Comparison of ENCODE assay signal across 9 cellular contexts in the genomic region with DNA sequence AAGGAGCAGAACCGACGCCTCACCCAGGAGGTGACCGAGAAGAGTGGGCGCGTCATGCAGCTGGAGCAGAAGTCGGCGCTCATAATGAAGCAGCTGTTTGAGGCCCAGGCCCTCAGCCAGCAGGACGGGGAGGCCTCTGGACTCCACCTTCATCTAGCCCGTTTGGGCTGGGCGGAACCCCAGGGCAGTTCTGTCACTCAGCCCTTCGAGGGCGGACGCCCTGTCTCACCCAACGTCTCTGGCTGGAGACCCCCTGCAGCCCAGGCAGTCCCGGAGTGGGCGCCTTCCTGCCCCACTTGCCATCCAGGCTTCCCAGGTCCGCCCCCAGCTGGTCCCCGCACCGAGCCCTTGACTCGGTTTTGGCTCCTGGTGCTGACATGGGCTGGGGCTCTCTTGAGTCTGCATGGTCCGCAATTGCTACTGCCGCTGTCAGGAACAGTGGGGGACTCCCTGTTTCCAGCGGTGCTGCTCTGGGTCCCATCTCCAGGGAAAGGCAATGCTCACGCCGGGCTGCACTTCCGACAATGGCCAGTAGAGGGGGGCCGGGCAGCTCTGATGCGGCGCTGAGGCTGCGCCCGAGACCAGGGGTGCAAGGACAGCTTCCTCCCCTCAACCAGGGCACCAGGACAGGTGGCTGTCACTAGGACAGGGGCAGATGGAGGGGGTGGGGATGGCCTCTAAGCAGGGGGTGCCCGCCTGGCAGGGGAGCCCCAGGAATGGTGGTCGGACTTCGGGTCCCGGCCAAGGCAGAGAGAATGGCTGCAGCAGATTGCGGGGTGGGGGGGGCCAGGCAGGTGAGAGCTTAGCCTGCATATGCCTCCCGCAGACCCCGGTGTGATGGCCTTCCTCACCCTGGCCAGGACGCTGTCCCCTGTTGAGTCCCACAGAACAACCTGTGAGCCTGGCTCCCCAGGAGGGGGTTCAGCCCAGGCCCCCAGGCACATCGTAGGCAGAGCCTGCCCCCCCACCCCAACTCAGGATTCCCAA.
DNase-seq lines count a peak whose midpoint lies in the region; ATAC-seq, FAIRE-seq and TF ChIP-seq lines count a peak whose summit lies in the region.
"Had no signal": no experiment of that assay in that cellular context is flagged by ENCODE, and none has a peak within 500 bp of the region (broad histone marks: within the 10 kb centered on the region; RNA-seq: fewer than 3 reads in every experiment).

No MANE protein-coding gene starts in this region.

- H3K4me3 ChIP-seq in HCT116 (replicated peaks in 1 of 2; ENCODE audit: low read depth in 1 of 2, low read length in 2 of 2), result no peak overlapping the region
- no peak overlapping the region for H3K4me3 ChIP-seq in endothelial cell of umbilical vein (replicated peaks in 1 of 3; ENCODE audit: insufficient read depth in 1 of 3, low read depth in 1 of 3, low read length in 3 of 3)
- no peak overlapping the region for H3K4me3 ChIP-seq in mucosa of stomach (ENCODE audit: low read length)
- H3K4me3 ChIP-seq: SK-N-MC had no signal

- RAD21 ChIA-PET in HCT116 (lab: Charles Lee; ENCODE audit: low non-redundant PET in 1 of 2, low total read pairs in 2 of 2, uncharacterized antibody in 2 of 2, unreplicated experiment in 2 of 2), result interaction anchor here (0.7 kb wide), 2 partner anchors 264 to 417 kb away, joined by 4 to 8 read pairs; no protein-coding TSS in a partner anchor

- CTCF ChIA-PET in HCT116 (lab: Charles Lee), result interaction anchor here (0.9 to 1.6 kb wide), 3 partner anchors 11 to 348 kb away, joined by 3 to 4 read pairs (median 4); no protein-coding TSS in a partner anchor
- CTCF ChIA-PET in endothelial cell of umbilical vein (lab: Charles Lee), result interaction anchor here (0.6 to 2.5 kb wide), 14 partner anchors 8 to 527 kb away, joined by 3 to 19 read pairs (median 4); partner anchors contain the start of gene KCTD7

- no peaks in the 10 kb centered on the region; a peak in 1 of 4 replicates for H3K4me1 ChIP-seq in HCT116 (ENCODE audit: control insufficient read depth in 1 of 2, insufficient read depth in 2 of 2, low read length in 2 of 2)
- no peaks in the 10 kb centered on the region for H3K4me1 ChIP-seq in endothelial cell of umbilical vein (ENCODE audit: control insufficient read depth, extremely low read depth, insufficient read depth, low read length)
- peaks cover 8% of the 10 kb centered on the region for H3K4me1 ChIP-seq in mucosa of stomach (ENCODE audit: control insufficient read depth, insufficient read depth, low read length)

- H3K9me1 ChIP-seq in endothelial cell of umbilical vein (replicated peaks; ENCODE audit: control insufficient read depth, extremely low read depth, insufficient read depth, low read length), result no peaks in the 10 kb centered on the region

- H3K36me3 ChIP-seq in HCT116 (ENCODE audit: control insufficient read depth in 1 of 2, insufficient read depth in 2 of 2, low read length in 2 of 2) (peaks cover 14 to 19% of the 10 kb centered on the region in 2 experiments), endothelial cell of umbilical vein (ENCODE audit: control insufficient read depth in 2 of 2, extremely low read depth in 1 of 2, insufficient read depth in 2 of 2, low read length in 2 of 2) (peaks cover 0 to 15% of the 10 kb centered on the region in 2 experiments), mucosa of stomach (ENCODE audit: control insufficient read depth, insufficient read depth, low read length) (no peaks in the 10 kb centered on the region)

- peaks cover 54% of the 10 kb centered on the region for H3K79me2 ChIP-seq in HCT116 (ENCODE audit: insufficient read depth, low read length)
- H3K79me2 ChIP-seq in endothelial cell of umbilical vein (ENCODE audit: control insufficient read depth, insufficient read depth, low read length), result peaks cover 13% of the 10 kb centered on the region

- H3K27me3 ChIP-seq in HCT116 (ENCODE audit: insufficient read depth, low read length) (no peaks in the 10 kb centered on the region), endothelial cell of umbilical vein (ENCODE audit: control insufficient read depth in 2 of 2, insufficient read depth in 2 of 2, low read length in 2 of 2) (no peaks in the 10 kb centered on the region), mucosa of stomach (ENCODE audit: control insufficient read depth, insufficient read depth, low read length) (no peaks in the 10 kb centered on the region)

- intact Hi-C loops in HCT116 (cut with micrococcal nuclease) (loop anchor here (10.0 kb wide), 1 partner anchor 97 kb away; no protein-coding TSS in a partner anchor), endothelial cell of umbilical vein (cut with micrococcal nuclease) (loop anchor here (1.0 to 5.0 kb wide), 2 partner anchors 86 to 365 kb away; partner anchors contain the start of gene TMEM248)

- H2AFZ ChIP-seq in HCT116 (ENCODE audit: low read depth, low read length, poor library complexity, severe bottlenecking) (no peak overlapping the region), endothelial cell of umbilical vein (ENCODE audit: low read depth, low read length) (no peak overlapping the region)

- H3K9me3 ChIP-seq in HCT116 (ENCODE audit: control insufficient read depth in 1 of 2, insufficient read depth in 1 of 2, low read depth in 1 of 2, low read length in 2 of 2) (no peaks in the 10 kb centered on the region), endothelial cell of umbilical vein (replicated peaks; ENCODE audit: control insufficient read depth, insufficient read depth, low read length) (no peaks in the 10 kb centered on the region), mucosa of stomach (ENCODE audit: control insufficient read depth, low read length) (no peaks in the 10 kb centered on the region)

- no TSS peak for BruUV-seq in HCT116 (replicated peaks; lab: Mats Ljungman, UMichigan)
- BruUV-seq in endothelial cell of umbilical vein (replicated peaks; lab: Mats Ljungman, UMichigan), result no TSS peak

- H3K9me2 ChIP-seq in HCT116 (ENCODE audit: insufficient read depth), result no peaks in the 10 kb centered on the region

- ATAC-seq in HCT116 (peak; percentile 86), GM19324 (IDR thresholded peaks at IDR 0.05; ENCODE audit: low FRiP score, unreplicated experiment) (no peak)

- no peak overlapping the region for H3K9ac ChIP-seq in HCT116 (ENCODE audit: low read length)
- no peak overlapping the region for H3K9ac ChIP-seq in endothelial cell of umbilical vein (replicated peaks; ENCODE audit: extremely low read depth, insufficient read depth, low read length)
- H3K9ac ChIP-seq in mucosa of stomach (ENCODE audit: low read length), result peak overlapping the region; percentile 15

- peak; percentile 34 for DNase-seq in Caki2 (ENCODE audit: low read depth)
- no peak for DNase-seq in HCT116 (ENCODE audit: low read depth, low spot score)
- peak; percentile 9 for DNase-seq in NCI-H226
- peak; percentile 23 for DNase-seq in activated CD8-positive, alpha-beta memory T cell treated with anti-CD3 and anti-CD28 coated beads, Interleukin-2, amount 50 U/mL, for 1 hour (ENCODE audit: extremely low read depth)
- peak; percentile 32 for DNase-seq in endothelial cell of umbilical vein (ENCODE audit: low read depth, low spot score)
- peak; percentile 90 for DNase-seq in stimulated activated CD8-positive, alpha-beta memory T cell treated with anti-CD3 and anti-CD28 coated beads, Interleukin-4, amount 100 ng/mL, for 48 hours

- 0 out of 2 replicates have a peak, but pooled peaks cover 3% of the 10 kb centered on the region for H4K20me1 ChIP-seq in HCT116 (ENCODE audit: insufficient read depth)
- H4K20me1 ChIP-seq in endothelial cell of umbilical vein (replicated peaks; ENCODE audit: control insufficient read depth, extremely low read depth, insufficient read depth, low read length), result no peaks in the 10 kb centered on the region

- TF ChIP-seq POLR2A in HCT116 (IDR thresholded peaks at IDR 0.05; ENCODE audit: borderline replicate concordance, extremely low read depth, insufficient read depth, insufficient read length) (no peak), endothelial cell of umbilical vein (IDR thresholded peaks at IDR 0.05; ENCODE audit: low read depth, low read length) (no peak)

- dilution Hi-C loops in endothelial cell of umbilical vein (cut with MboI; ENCODE audit: extremely low pct_ligation_motif_present, low sequenced_read_pairs), result no loop called here

- peak; percentile 89 for TF ChIP-seq RAD21 in HCT116 (IDR thresholded peaks at IDR 0.05; ENCODE audit: low read depth)

- in situ Hi-C loops in Caki2 (cut with HindIII; ENCODE audit: low pct_unique_long_range_greater_than_20kb, low sequenced_read_pairs), result no loop called here

- POLR2A ChIA-PET in HCT116 (lab: Charles Lee), result no interaction called here
- POLR2A ChIA-PET in endothelial cell of umbilical vein (lab: Charles Lee), result interaction anchor here (0.5 kb wide), 1 partner anchor 71 kb away, joined by 4 read pairs; the partner anchor contains the start of gene KCTD7

- no peak overlapping the region for H3K4me2 ChIP-seq in HCT116 (ENCODE audit: low read length)
- H3K4me2 ChIP-seq in endothelial cell of umbilical vein (ENCODE audit: insufficient read depth, low read length), result no peak overlapping the region

- peak; percentile 43 to 97 (median 96); a peak in 5 of 6 replicates for TF ChIP-seq CTCF in HCT116 (IDR thresholded peaks at IDR 0.05 in 2 of 3, conservative IDR thresholded peaks at IDR 0.05 in 1 of 3; ENCODE audit: borderline replicate concordance in 1 of 3, insufficient read depth in 1 of 3, low read depth in 2 of 3, low read length in 2 of 3)
- TF ChIP-seq CTCF in endothelial cell of umbilical vein (IDR thresholded peaks at IDR 0.05; ENCODE audit: extremely low read depth in 1 of 2, insufficient read depth in 1 of 2, low read depth in 1 of 2, low read length in 2 of 2), result peak; percentile 82 to 96

- FAIRE-seq in endothelial cell of umbilical vein (lab: Jason Lieb, UNC), result peak; percentile 83

- no peak overlapping the region for H3K27ac ChIP-seq in HCT116 (ENCODE audit: low read depth, low read length)
- H3K27ac ChIP-seq in endothelial cell of umbilical vein (ENCODE audit: insufficient read depth, low read depth, low read length), result no peak overlapping the region
- H3K27ac ChIP-seq: SK-N-MC had no signal

TF ChIP-seq in HCT116, 20 proteins besides CTCF, POLR2A, EP300 and RAD21 (continues in another document):
- TF ChIP-seq ZFX (IDR thresholded peaks at IDR 0.05), result no peak
- no peak for TF ChIP-seq POLR2AphosphoS5 (IDR thresholded peaks at IDR 0.05; ENCODE audit: low read depth, low read length)
- TF ChIP-seq YY1 (IDR thresholded peaks at IDR 0.05; ENCODE audit: extremely low read depth, insufficient replicate concordance, low read depth, low read length), result no peak

TF ChIP-seq in endothelial cell of umbilical vein, 7 proteins besides CTCF, POLR2A, EP300 and RAD21:
- no peak for TF ChIP-seq GATA2 (IDR thresholded peaks at IDR 0.05; ENCODE audit: insufficient read depth, insufficient read length, low read depth, low read length)
- TF ChIP-seq MYC (IDR thresholded peaks at IDR 0.05; ENCODE audit: low read depth, low read length), result no peak
TF ChIP-seq in endothelial cell of umbilical vein: peak in this region for 0.
